19 cellular contexts compared by ENCODE assay signal in genomic region chr17:2794116-2794803, GRCh38. TPM values are rescaled to one million over a fixed set of nuclear protein-coding genes. Genes with fewer than 3 reads are reported as not detected.
DNase-seq lines count a peak whose midpoint lies in the region; ATAC-seq and TF ChIP-seq lines count a peak whose summit lies in the region.
"Had no signal": no experiment of that assay in that cellular context is flagged by ENCODE, and none has a peak within 500 bp of the region (broad histone marks: within the 10 kb centered on the region; RNA-seq: fewer than 3 reads in every experiment).

No MANE protein-coding gene starts in this region.

- no peaks in the 10 kb centered on the region for H3K9me3 Mint-ChIP-seq in CD14-positive monocyte
- H3K9me3 Mint-ChIP-seq in CD8-positive, alpha-beta memory T cell: no peaks in the 10 kb centered on the region
- no peaks in the 10 kb centered on the region for H3K9me3 Mint-ChIP-seq in T-cell
- H3K9me3 Mint-ChIP-seq in immature natural killer cell: no peaks in the 10 kb centered on the region
- H3K9me3 Mint-ChIP-seq: brain, HFFc6 had no signal

- H3K27ac ChIP-seq in CD8-positive, alpha-beta memory T cell (ENCODE audit: low read depth, low read length): no peak overlapping the region
- H3K27ac ChIP-seq in coronary artery: no peak overlapping the region
- H3K27ac ChIP-seq: hepatocyte, KMS-11 had no signal

- no peaks in the 10 kb centered on the region for H3K27me3 Mint-ChIP-seq in CD14-positive monocyte (ENCODE audit: low read depth in 3 of 3)
- peaks cover 0 to 5% of the 10 kb centered on the region in 2 donors for H3K27me3 Mint-ChIP-seq in CD8-positive, alpha-beta memory T cell
- H3K27me3 Mint-ChIP-seq in T-cell: no peaks in the 10 kb centered on the region
- peaks cover 27 to 34% (median 29%) of the 10 kb centered on the region in 3 donors for H3K27me3 Mint-ChIP-seq in immature natural killer cell (ENCODE audit: low read depth in 3 of 3)

- peaks cover 69% of the 10 kb centered on the region for H3K4me1 ChIP-seq in CD8-positive, alpha-beta memory T cell (ENCODE audit: insufficient read depth, low read length)

- H3K4me1 Mint-ChIP-seq in CD14-positive monocyte (peaks cover 93% of the 10 kb centered on the region), T-cell (peaks cover 77 to 88% (median 87%) of the 10 kb centered on the region in 3 donors), immature natural killer cell (peaks cover 87 to 93% of the 10 kb centered on the region in 2 donors)
- peaks cover 81 to 93% (median 84%) of the 10 kb centered on the region in 3 donors for H3K4me1 Mint-ChIP-seq in CD8-positive, alpha-beta memory T cell

- DNase-seq in CD14-positive monocyte (ENCODE audit: low spot score) (peak; percentile 44), T-cell (peak in 2 of 34 experiments; percentile 8 to 11), immature natural killer cell (peak in 1 of 3 donors; percentile 24), D341Med (ENCODE audit: low spot score) (no peak), coronary artery (ENCODE audit: low spot score) (no peak)
- peak in 1 of 5 donors; percentile 12 for DNase-seq in CD8-positive, alpha-beta memory T cell
- DNase-seq: activated CD4-positive, CD25-positive, alpha-beta regulatory T cell; HFFc6; kidney glomerular epithelial cell; midbrain; NCI-H1694; PC-3; SK-N-SH; small intestine had no signal

- POLR2A ChIA-PET in CD8-positive, alpha-beta memory T cell (lab: Charles Lee): interaction anchor here (0.6 to 4.3 kb wide), 2 partner anchors 13 to 21 kb away, joined by 3 to 54 read pairs; no protein-coding TSS in a partner anchor
- POLR2A ChIA-PET in T-cell (lab: Charles Lee): interaction anchor here in 1 of 2 donors (0.7 kb wide), 1 partner anchor 20 kb away, joined by 9 read pairs; no protein-coding TSS in a partner anchor

- ATAC-seq in T-cell (replicated peaks in 1 of 4): no peak
- ATAC-seq in HG02884 (IDR thresholded peaks at IDR 0.05; ENCODE audit: unreplicated experiment): no peak
- ATAC-seq: PC-3 had no signal

- H3K36me3 ChIP-seq in CD8-positive, alpha-beta memory T cell (ENCODE audit: insufficient read depth, low read length): no peaks in the 10 kb centered on the region

- CTCF ChIA-PET in CD8-positive, alpha-beta memory T cell (lab: Charles Lee): interaction anchor here (0.7 to 7.0 kb wide), 6 partner anchors 8 to 34 kb away, joined by 3 to 62 read pairs (median 6); no protein-coding TSS in a partner anchor
- CTCF ChIA-PET in T-cell (lab: Charles Lee): interaction anchor here (0.6 to 0.7 kb wide), 3 partner anchors 8 to 33 kb away, joined by 4 to 5 read pairs (median 4); no protein-coding TSS in a partner anchor

- TF ChIP-seq CTCF in CD14-positive monocyte (IDR thresholded peaks at IDR 0.05): no peak
- no peak for TF ChIP-seq CTCF in coronary artery (IDR thresholded peaks at IDR 0.05)

- H3K9me3 ChIP-seq in CD8-positive, alpha-beta memory T cell (ENCODE audit: low read length): no peaks in the 10 kb centered on the region
- H3K9me3 ChIP-seq: SK-N-SH had no signal

- peak overlapping the region; percentile 26 for H3K4me3 ChIP-seq in CD8-positive, alpha-beta memory T cell (ENCODE audit: low read length)
- no peak overlapping the region for H3K4me3 ChIP-seq in coronary artery
- H3K4me3 ChIP-seq: hepatocyte had no signal

- H3K27ac Mint-ChIP-seq in CD14-positive monocyte: peak overlapping the region; percentile 75 to 97 (median 90)
- H3K27ac Mint-ChIP-seq in CD8-positive, alpha-beta memory T cell: peak overlapping the region in 7 of 8 donors; percentile 31 to 94 (median 78)
- H3K27ac Mint-ChIP-seq in T-cell: peak overlapping the region; percentile 74 to 88
- H3K27ac Mint-ChIP-seq in immature natural killer cell: peak overlapping the region; percentile 86 to 97 (median 92)
- H3K27ac Mint-ChIP-seq: brain, HFFc6 had no signal

- no peaks in the 10 kb centered on the region for H3K27me3 ChIP-seq in CD8-positive, alpha-beta memory T cell (ENCODE audit: insufficient read depth, low read length, poor library complexity, severe bottlenecking)
- H3K27me3 ChIP-seq: hepatocyte had no signal

- H3K4me3 Mint-ChIP-seq in CD14-positive monocyte: peak overlapping the region; percentile 95 to 97
- peak overlapping the region; percentile 79 to 98 (median 95) for H3K4me3 Mint-ChIP-seq in CD8-positive, alpha-beta memory T cell
- H3K4me3 Mint-ChIP-seq in T-cell: peak overlapping the region; percentile 42 to 90 (median 69)
- H3K4me3 Mint-ChIP-seq in immature natural killer cell: peak overlapping the region; percentile 98 to 100 (median 99)
- H3K4me3 Mint-ChIP-seq: brain, HFFc6 had no signal

- intact Hi-C loops in CD14-positive monocyte (cut with micrococcal nuclease): loop anchor here in 1 of 2 donors (10.0 kb wide), 2 partner anchors 61 to 211 kb away; no protein-coding TSS in a partner anchor

- peaks cover 4 to 9% of the 10 kb centered on the region in 2 donors for H3K36me3 Mint-ChIP-seq in CD14-positive monocyte
- peaks cover 0 to 9% (median 0%) of the 10 kb centered on the region in 3 donors for H3K36me3 Mint-ChIP-seq in CD8-positive, alpha-beta memory T cell
- H3K36me3 Mint-ChIP-seq in T-cell: no peaks in the 10 kb centered on the region
- peaks cover 9 to 12% (median 11%) of the 10 kb centered on the region in 3 donors for H3K36me3 Mint-ChIP-seq in immature natural killer cell
- H3K36me3 Mint-ChIP-seq: brain had no signal

RNA-seq across cellular contexts. Expression of gene RAP1GAP2, which starts 2.0 kb away (rescaled TPM):
- polyA plus RNA-seq in CD14-positive monocyte: 1 to 10 TPM; 1.5 to 6.1 TPM
- total RNA-seq in CD8-positive, alpha-beta memory T cell: 1 to 10 TPM; 1.2 to 1.4 TPM
- polyA plus RNA-seq in CD8-positive, alpha-beta memory T cell: 6.3 TPM
- total RNA-seq in T-cell: 10 to 100 TPM in 4 of 5 donors, 1 to 10 TPM in 1; 8.0 to 77.7 (median 13.3) TPM
- polyA plus RNA-seq in immature natural killer cell: 10 to 100 TPM in 1 of 3 donors, 1 to 10 TPM in 2; 2.5 to 28.9 (median 6.4) TPM

RNA-seq across cellular contexts. Expression of gene CCDC92B, which starts 44.8 kb away (rescaled TPM):
- polyA plus RNA-seq in CD14-positive monocyte: not detected
- under 1 TPM in 1 of 2 experiments, not detected in 1; 0.07 TPM for total RNA-seq in CD8-positive, alpha-beta memory T cell
- polyA plus RNA-seq in CD8-positive, alpha-beta memory T cell: not detected
- under 1 TPM in 4 of 5 donors, not detected in 1; 0.13 to 0.53 (median 0.27) TPM for total RNA-seq in T-cell
- polyA plus RNA-seq in immature natural killer cell: not detected
- total RNA-seq: hepatocyte, HFFc6, NCI-H460, PC-3 had no signal
